Comparison of ENCODE assay signal across 1 cellular context in genomic region chr18:11040823-11041712, GRCh38.
TF ChIP-seq lines count a peak whose summit lies in the region.

No MANE protein-coding gene starts in this region.

TF ChIP-seq in HepG2, 621 proteins besides CTCF, POLR2A, EP300 and RAD21 (continued from another document and continues in another):
- no peak; the same call in 1 of the 2 replicates for TF ChIP-seq FOXJ3 (CRISPR knock-in tag; IDR thresholded peaks at IDR 0.05; ENCODE audit: borderline replicate concordance)
- TF ChIP-seq, protein P1, sequence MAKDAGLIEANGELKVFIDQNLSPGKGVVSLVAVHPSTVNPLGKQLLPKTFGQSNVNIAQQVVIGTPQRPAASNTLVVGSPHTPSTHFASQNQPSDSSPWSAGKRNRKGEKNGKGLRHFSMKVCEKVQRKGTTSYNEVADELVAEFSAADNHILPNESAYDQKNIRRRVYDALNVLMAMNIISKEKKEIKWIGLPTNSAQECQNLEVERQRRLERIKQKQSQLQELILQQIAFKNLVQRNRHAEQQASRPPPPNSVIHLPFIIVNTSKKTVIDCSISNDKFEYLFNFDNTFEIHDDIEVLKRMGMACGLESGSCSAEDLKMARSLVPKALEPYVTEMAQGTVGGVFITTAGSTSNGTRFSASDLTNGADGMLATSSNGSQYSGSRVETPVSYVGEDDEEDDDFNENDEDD (CRISPR knock-in tag; IDR thresholded peaks at IDR 0.05; ENCODE audit: borderline replicate concordance) = peak; percentile 23; the same call in 1 of the 2 replicates
- TF ChIP-seq CAMTA2 (CRISPR knock-in tag; IDR thresholded peaks at IDR 0.05; ENCODE audit: borderline replicate concordance) = no peak
- no peak for TF ChIP-seq KLF11 (CRISPR knock-in tag; IDR thresholded peaks at IDR 0.05)
- no peak for TF ChIP-seq DPF2 (CRISPR knock-in tag; IDR thresholded peaks at IDR 0.05; ENCODE audit: borderline replicate concordance, low read depth)
- TF ChIP-seq SNAPC4 (CRISPR knock-in tag; IDR thresholded peaks at IDR 0.05) = no peak
- TF ChIP-seq ZNF768 (CRISPR knock-in tag; IDR thresholded peaks at IDR 0.05) = no peak
- no peak for TF ChIP-seq HOXD1 (CRISPR knock-in tag; IDR thresholded peaks at IDR 0.05)
- TF ChIP-seq, protein P2, sequence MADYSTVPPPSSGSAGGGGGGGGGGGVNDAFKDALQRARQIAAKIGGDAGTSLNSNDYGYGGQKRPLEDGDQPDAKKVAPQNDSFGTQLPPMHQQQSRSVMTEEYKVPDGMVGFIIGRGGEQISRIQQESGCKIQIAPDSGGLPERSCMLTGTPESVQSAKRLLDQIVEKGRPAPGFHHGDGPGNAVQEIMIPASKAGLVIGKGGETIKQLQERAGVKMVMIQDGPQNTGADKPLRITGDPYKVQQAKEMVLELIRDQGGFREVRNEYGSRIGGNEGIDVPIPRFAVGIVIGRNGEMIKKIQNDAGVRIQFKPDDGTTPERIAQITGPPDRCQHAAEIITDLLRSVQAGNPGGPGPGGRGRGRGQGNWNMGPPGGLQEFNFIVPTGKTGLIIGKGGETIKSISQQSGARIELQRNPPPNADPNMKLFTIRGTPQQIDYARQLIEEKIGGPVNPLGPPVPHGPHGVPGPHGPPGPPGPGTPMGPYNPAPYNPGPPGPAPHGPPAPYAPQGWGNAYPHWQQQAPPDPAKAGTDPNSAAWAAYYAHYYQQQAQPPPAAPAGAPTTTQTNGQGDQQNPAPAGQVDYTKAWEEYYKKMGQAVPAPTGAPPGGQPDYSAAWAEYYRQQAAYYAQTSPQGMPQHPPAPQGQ (CRISPR knock-in tag; IDR thresholded peaks at IDR 0.05; ENCODE audit: borderline replicate concordance) = no peak
- TF ChIP-seq ZNF552 (CRISPR knock-in tag; IDR thresholded peaks at IDR 0.05; ENCODE audit: borderline replicate concordance) = no peak
- no peak for TF ChIP-seq THYN1 (CRISPR knock-in tag; IDR thresholded peaks at IDR 0.05; ENCODE audit: borderline replicate concordance, low read depth)
- TF ChIP-seq ZNF33B (CRISPR knock-in tag; IDR thresholded peaks at IDR 0.05) = no peak
- TF ChIP-seq MEIS1 (CRISPR knock-in tag; IDR thresholded peaks at IDR 0.05; ENCODE audit: borderline replicate concordance) = no peak
- TF ChIP-seq ZXDC (CRISPR knock-in tag; IDR thresholded peaks at IDR 0.05) = no peak
- TF ChIP-seq HHEX (CRISPR knock-in tag; IDR thresholded peaks at IDR 0.05) = no peak
- no peak for TF ChIP-seq SMARCC2 (IDR thresholded peaks at IDR 0.05)
- no peak for TF ChIP-seq SKI (IDR thresholded peaks at IDR 0.05; ENCODE audit: partially characterized antibody)
- no peak for TF ChIP-seq EED (CRISPR knock-in tag; IDR thresholded peaks at IDR 0.05)
- no peak for TF ChIP-seq ZNF777 (CRISPR knock-in tag; IDR thresholded peaks at IDR 0.05)
- no peak for TF ChIP-seq PRDM10 (CRISPR knock-in tag; IDR thresholded peaks at IDR 0.05; ENCODE audit: low read depth)
- TF ChIP-seq TOE1 (CRISPR knock-in tag; IDR thresholded peaks at IDR 0.05) = no peak
- TF ChIP-seq CBFB (CRISPR knock-in tag; IDR thresholded peaks at IDR 0.05) = no peak
- TF ChIP-seq GATAD2A (CRISPR knock-in tag; IDR thresholded peaks at IDR 0.05) = peak; percentile 59
- TF ChIP-seq ZNF274 (CRISPR knock-in tag; IDR thresholded peaks at IDR 0.05) = no peak
- no peak for TF ChIP-seq AHR (CRISPR knock-in tag; IDR thresholded peaks at IDR 0.05)
- TF ChIP-seq, protein P3, sequence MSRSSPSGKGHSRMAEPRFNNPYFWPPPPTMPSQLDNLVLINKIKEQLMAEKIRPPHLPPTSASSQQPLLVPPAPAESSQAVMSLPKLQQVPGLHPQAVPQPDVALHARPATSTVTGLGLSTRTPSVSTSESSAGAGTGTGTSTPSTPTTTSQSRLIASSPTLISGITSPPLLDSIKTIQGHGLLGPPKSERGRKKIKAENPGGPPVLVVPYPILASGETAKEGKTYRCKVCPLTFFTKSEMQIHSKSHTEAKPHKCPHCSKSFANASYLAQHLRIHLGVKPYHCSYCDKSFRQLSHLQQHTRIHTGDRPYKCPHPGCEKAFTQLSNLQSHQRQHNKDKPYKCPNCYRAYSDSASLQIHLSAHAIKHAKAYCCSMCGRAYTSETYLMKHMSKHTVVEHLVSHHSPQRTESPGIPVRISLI (CRISPR knock-in tag; IDR thresholded peaks at IDR 0.05; ENCODE audit: borderline replicate concordance) = no peak; the same call in 1 of the 2 replicates
- TF ChIP-seq GATA4 (IDR thresholded peaks at IDR 0.05; ENCODE audit: borderline replicate concordance, low read depth) = no peak
- TF ChIP-seq, protein P4, sequence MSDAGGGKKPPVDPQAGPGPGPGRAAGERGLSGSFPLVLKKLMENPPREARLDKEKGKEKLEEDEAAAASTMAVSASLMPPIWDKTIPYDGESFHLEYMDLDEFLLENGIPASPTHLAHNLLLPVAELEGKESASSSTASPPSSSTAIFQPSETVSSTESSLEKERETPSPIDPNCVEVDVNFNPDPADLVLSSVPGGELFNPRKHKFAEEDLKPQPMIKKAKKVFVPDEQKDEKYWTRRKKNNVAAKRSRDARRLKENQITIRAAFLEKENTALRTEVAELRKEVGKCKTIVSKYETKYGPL (CRISPR knock-in tag; IDR thresholded peaks at IDR 0.05) = no peak
- TF ChIP-seq HDAC6 (IDR thresholded peaks at IDR 0.05; ENCODE audit: low read depth, low read length) = no peak
- no peak for TF ChIP-seq GABPA (IDR thresholded peaks at IDR 0.05; ENCODE audit: low read depth, low read length)
- TF ChIP-seq GABPA (CRISPR knock-in tag; IDR thresholded peaks at IDR 0.05; ENCODE audit: low read depth) = no peak
- TF ChIP-seq RERE (CRISPR knock-in tag; IDR thresholded peaks at IDR 0.05; ENCODE audit: low read depth) = no peak
- no peak for TF ChIP-seq MAFK (conservative IDR thresholded peaks at IDR 0.05 in 1 of 2, IDR thresholded peaks at IDR 0.05 in 1 of 2; ENCODE audit: low read length in 2 of 2)
- TF ChIP-seq, protein P5, sequence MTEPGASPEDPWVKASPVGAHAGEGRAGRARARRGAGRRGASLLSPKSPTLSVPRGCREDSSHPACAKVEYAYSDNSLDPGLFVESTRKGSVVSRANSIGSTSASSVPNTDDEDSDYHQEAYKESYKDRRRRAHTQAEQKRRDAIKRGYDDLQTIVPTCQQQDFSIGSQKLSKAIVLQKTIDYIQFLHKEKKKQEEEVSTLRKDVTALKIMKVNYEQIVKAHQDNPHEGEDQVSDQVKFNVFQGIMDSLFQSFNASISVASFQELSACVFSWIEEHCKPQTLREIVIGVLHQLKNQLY (CRISPR knock-in tag; IDR thresholded peaks at IDR 0.05) = no peak
- TF ChIP-seq MTF2 (CRISPR knock-in tag; IDR thresholded peaks at IDR 0.05; ENCODE audit: borderline replicate concordance) = no peak
- peak; percentile 82 for TF ChIP-seq ZBTB20 (CRISPR knock-in tag; IDR thresholded peaks at IDR 0.05; ENCODE audit: borderline replicate concordance, low read depth)
- TF ChIP-seq MIER3 (CRISPR knock-in tag; IDR thresholded peaks at IDR 0.05; ENCODE audit: borderline replicate concordance) = no peak
- TF ChIP-seq SMAD3 (CRISPR knock-in tag; IDR thresholded peaks at IDR 0.05) = no peak
